Comparison of ENCODE assay signal across 10 cellular contexts in the genomic region with DNA sequence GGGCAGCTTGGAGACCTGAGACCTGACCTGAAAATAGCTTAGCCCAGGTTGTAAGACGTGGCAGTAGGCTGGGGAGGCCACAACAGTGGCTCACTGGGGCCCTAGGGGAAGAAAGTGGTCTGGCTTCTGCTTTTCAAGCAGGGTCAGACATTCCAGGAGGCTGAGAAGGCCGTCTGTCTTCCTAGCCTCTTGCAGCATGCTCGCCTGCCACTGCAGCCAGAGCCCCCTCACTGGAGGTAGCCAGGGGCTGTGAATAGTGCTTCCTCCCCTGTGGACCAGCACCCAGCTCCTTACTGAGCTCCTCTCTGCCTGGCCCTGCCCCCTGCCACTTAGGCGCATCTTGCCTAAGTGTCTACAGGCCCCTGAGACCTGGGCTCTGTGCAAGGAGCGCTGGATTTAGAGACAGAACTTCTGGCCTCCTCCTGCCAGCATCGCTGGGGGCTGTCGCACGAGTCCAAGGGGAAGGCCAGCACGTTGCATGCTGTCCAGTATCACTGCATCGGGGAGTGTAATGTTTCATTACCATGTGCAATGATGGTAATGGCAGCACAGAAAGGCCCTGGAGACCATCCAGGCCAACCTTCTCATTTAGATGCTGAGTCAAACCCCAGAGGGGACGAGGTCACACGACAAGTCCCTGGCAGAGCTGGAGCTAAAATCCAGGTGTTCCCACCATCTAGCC. TPM values are rescaled to one million over a fixed set of nuclear protein-coding genes. Genes with fewer than 3 reads are reported as not detected.
DNase-seq lines count a peak whose midpoint lies in the region; ATAC-seq and TF ChIP-seq lines count a peak whose summit lies in the region.
"Had no signal": no experiment of that assay in that cellular context is flagged by ENCODE, and none has a peak within 500 bp of the region (broad histone marks: within the 10 kb centered on the region; RNA-seq: fewer than 3 reads in every experiment).

No MANE protein-coding gene starts in this region.

- H3K4me1 ChIP-seq in duodenal mucosa (ENCODE audit: control insufficient read depth in 1 of 2, insufficient read depth in 2 of 2, low read length in 2 of 2) (peaks cover 89 to 93% of the 10 kb centered on the region in 2 donors), neuronal stem cell (ENCODE audit: control insufficient read depth in 2 of 2, insufficient read depth in 1 of 2, low read depth in 1 of 2, low read length in 2 of 2) (peaks cover 32 to 40% of the 10 kb centered on the region in 2 donors)

- no peak overlapping the region for H3K4ac ChIP-seq in neuronal stem cell (ENCODE audit: low read length)

- peaks cover 4% of the 10 kb centered on the region; the same call in 1 of the 2 replicates for H3K9me3 Mint-ChIP-seq in WTC11

- no peak overlapping the region; the same call in 1 of the 2 replicates for H3K27ac Mint-ChIP-seq in WTC11
- H3K27ac Mint-ChIP-seq: activated CD8-positive, alpha-beta memory T cell treated with anti-CD3 and anti-CD28 coated beads, Interleukin-2, amount 10 ng/mL, durations not matched to agents 7 days and 5 days had no signal

- POLR2A ChIA-PET in WTC11 (lab: Charles Lee), result no interaction called here

- H3K4me3 ChIP-seq in duodenal mucosa (ENCODE audit: low read depth in 1 of 2, low read length in 2 of 2), result no peak overlapping the region
- H3K4me3 ChIP-seq in neuronal stem cell (ENCODE audit: low read length in 2 of 2), result no peak overlapping the region

- peak overlapping the region; percentile 14 for H3K14ac ChIP-seq in neuronal stem cell (ENCODE audit: low read length)

- H3K9me3 ChIP-seq in duodenal mucosa (ENCODE audit: control insufficient read depth in 1 of 2, low read length in 2 of 2) (no peaks in the 10 kb centered on the region), neuronal stem cell (replicated peaks in 1 of 2; ENCODE audit: control insufficient read depth in 2 of 2, insufficient read depth in 1 of 2, low read depth in 1 of 2, low read length in 2 of 2) (no peaks in the 10 kb centered on the region)

- H3K4me2 ChIP-seq in neuronal stem cell (ENCODE audit: insufficient read depth, low read length, poor library complexity, severe bottlenecking), result no peak overlapping the region

- no peak overlapping the region for H2BK12ac ChIP-seq in neuronal stem cell (ENCODE audit: low read length)

- H3K79me1 ChIP-seq in neuronal stem cell (ENCODE audit: low read depth, low read length), result peaks cover 37% of the 10 kb centered on the region

- H3K23ac ChIP-seq in neuronal stem cell (ENCODE audit: low read depth, low read length, poor library complexity), result peak overlapping the region; percentile 56

- H3K27ac ChIP-seq in duodenal mucosa (ENCODE audit: low read depth, low read length) (peak overlapping the region; percentile 42), neuronal stem cell (replicated peaks; ENCODE audit: low read length) (no peak overlapping the region)
- H3K27ac ChIP-seq: epithelial cell of prostate had no signal

- no peak overlapping the region for H2BK5ac ChIP-seq in neuronal stem cell (ENCODE audit: low read length)

- peaks cover 62% of the 10 kb centered on the region for H3K4me1 Mint-ChIP-seq in WTC11

- no peaks in the 10 kb centered on the region for H3K27me3 Mint-ChIP-seq in WTC11 (ENCODE audit: low read depth)
- H3K27me3 Mint-ChIP-seq: activated CD8-positive, alpha-beta memory T cell treated with anti-CD3 and anti-CD28 coated beads, Interleukin-2, amount 10 ng/mL, durations not matched to agents 7 days and 5 days had no signal

- H4K8ac ChIP-seq in neuronal stem cell (ENCODE audit: low read depth, low read length), result no peak overlapping the region

- no peak overlapping the region for H4K91ac ChIP-seq in neuronal stem cell (ENCODE audit: low read depth, low read length, poor library complexity)

- CTCF ChIA-PET in WTC11 (lab: Charles Lee), result interaction anchor here (1.5 kb wide), 1 partner anchor 29 kb away, joined by 4 read pairs; no protein-coding TSS in a partner anchor

- no peak overlapping the region for H3K4me3 Mint-ChIP-seq in WTC11
- H3K4me3 Mint-ChIP-seq: activated CD8-positive, alpha-beta memory T cell treated with anti-CD3 and anti-CD28 coated beads, Interleukin-2, amount 10 ng/mL, durations not matched to agents 7 days and 5 days had no signal

- DNase-seq in AG20443 (ENCODE audit: low spot score), result peak; percentile 83
- peak; percentile 30 to 65 for DNase-seq in NOMO-1 (lab: John Stamatoyannopoulos, UW; ENCODE audit: unreplicated experiment in 2 of 2)
- DNase-seq in neuronal stem cell (ENCODE audit: low spot score), result no peak
- DNase-seq in NCI-H187 (lab: John Stamatoyannopoulos, UW), result no peak
- DNase-seq in WTC11 (ENCODE audit: low spot score), result no peak
- DNase-seq: activated CD8-positive, alpha-beta memory T cell treated with anti-CD3 and anti-CD28 coated beads, Interleukin-2, amount 10 ng/mL, durations not matched to agents 7 days and 5 days had no signal

- no peak for ATAC-seq in GM21526 (IDR thresholded peaks at IDR 0.05; ENCODE audit: low FRiP score, unreplicated experiment)
- no peak for ATAC-seq in WTC11
- no peak for ATAC-seq in HG03025 (IDR thresholded peaks at IDR 0.05; ENCODE audit: low FRiP score, unreplicated experiment)
- ATAC-seq: activated CD8-positive, alpha-beta memory T cell treated with anti-CD3 and anti-CD28 coated beads, Interleukin-2, amount 10 ng/mL, durations not matched to agents 7 days and 5 days had no signal

- H3K27me3 ChIP-seq in duodenal mucosa (ENCODE audit: control insufficient read depth in 1 of 2, insufficient read depth in 2 of 2, low read length in 2 of 2) (no peaks in the 10 kb centered on the region), neuronal stem cell (ENCODE audit: control insufficient read depth in 3 of 3, insufficient read depth in 3 of 3, low read depth in 1 of 3, low read length in 3 of 3) (no peaks in the 10 kb centered on the region)

- TF ChIP-seq CTCF in WTC11 (IDR thresholded peaks at IDR 0.05), result no peak

- WGBS in neuronal stem cell (ENCODE audit: extremely low coverage in 2 of 2, insufficient read length in 2 of 2, insufficient replicate concordance in 1 of 2), 2 donors, result no CpG with 5 or more reads among the region's 12 CpGs

- no peak overlapping the region for H2BK15ac ChIP-seq in neuronal stem cell (ENCODE audit: low read length)

- peak overlapping the region; percentile 40 for H3K18ac ChIP-seq in neuronal stem cell (ENCODE audit: low read length)

- no peak overlapping the region for H2AFZ ChIP-seq in neuronal stem cell (ENCODE audit: low read length)

- H3K9ac ChIP-seq in duodenal mucosa (ENCODE audit: low read depth in 1 of 2, low read length in 2 of 2) (no peak overlapping the region), neuronal stem cell (ENCODE audit: low read depth, low read length, poor library complexity) (no peak overlapping the region)

- H3K36me3 ChIP-seq in duodenal mucosa (ENCODE audit: control insufficient read depth in 1 of 2, insufficient read depth in 2 of 2, low read length in 2 of 2), result no peaks in the 10 kb centered on the region
- H3K36me3 ChIP-seq in neuronal stem cell (replicated peaks in 1 of 2; ENCODE audit: control insufficient read depth in 2 of 2, insufficient read depth in 2 of 2, low read length in 2 of 2), result peaks cover 2 to 21% of the 10 kb centered on the region in 2 donors

- H3K36me3 Mint-ChIP-seq in WTC11, result no peaks in the 10 kb centered on the region
- H3K36me3 Mint-ChIP-seq: activated CD8-positive, alpha-beta memory T cell treated with anti-CD3 and anti-CD28 coated beads, Interleukin-2, amount 10 ng/mL, durations not matched to agents 7 days and 5 days had no signal

- no peak overlapping the region for H2BK120ac ChIP-seq in neuronal stem cell (ENCODE audit: low read depth, low read length)

- H2AK5ac ChIP-seq in neuronal stem cell (ENCODE audit: low read depth, low read length), result no peak overlapping the region

TF ChIP-seq in WTC11, 78 proteins besides CTCF, POLR2A, EP300 and RAD21:
- TF ChIP-seq, protein P1, sequence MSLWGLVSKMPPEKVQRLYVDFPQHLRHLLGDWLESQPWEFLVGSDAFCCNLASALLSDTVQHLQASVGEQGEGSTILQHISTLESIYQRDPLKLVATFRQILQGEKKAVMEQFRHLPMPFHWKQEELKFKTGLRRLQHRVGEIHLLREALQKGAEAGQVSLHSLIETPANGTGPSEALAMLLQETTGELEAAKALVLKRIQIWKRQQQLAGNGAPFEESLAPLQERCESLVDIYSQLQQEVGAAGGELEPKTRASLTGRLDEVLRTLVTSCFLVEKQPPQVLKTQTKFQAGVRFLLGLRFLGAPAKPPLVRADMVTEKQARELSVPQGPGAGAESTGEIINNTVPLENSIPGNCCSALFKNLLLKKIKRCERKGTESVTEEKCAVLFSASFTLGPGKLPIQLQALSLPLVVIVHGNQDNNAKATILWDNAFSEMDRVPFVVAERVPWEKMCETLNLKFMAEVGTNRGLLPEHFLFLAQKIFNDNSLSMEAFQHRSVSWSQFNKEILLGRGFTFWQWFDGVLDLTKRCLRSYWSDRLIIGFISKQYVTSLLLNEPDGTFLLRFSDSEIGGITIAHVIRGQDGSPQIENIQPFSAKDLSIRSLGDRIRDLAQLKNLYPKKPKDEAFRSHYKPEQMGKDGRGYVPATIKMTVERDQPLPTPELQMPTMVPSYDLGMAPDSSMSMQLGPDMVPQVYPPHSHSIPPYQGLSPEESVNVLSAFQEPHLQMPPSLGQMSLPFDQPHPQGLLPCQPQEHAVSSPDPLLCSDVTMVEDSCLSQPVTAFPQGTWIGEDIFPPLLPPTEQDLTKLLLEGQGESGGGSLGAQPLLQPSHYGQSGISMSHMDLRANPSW (CRISPR knock-in tag; conservative IDR thresholded peaks at IDR 0.05; ENCODE audit: low read depth), result no peak

RNA-seq across cellular contexts. Expression of gene ZMIZ1, which starts 12.7 kb away (rescaled TPM):
- 21.6 TPM for polyA plus RNA-seq in neuronal stem cell (2013, experiment 1 of 2)
- polyA plus RNA-seq in neuronal stem cell (2013, experiment 2 of 2), result 24.3 TPM
- total RNA-seq in WTC11 (2021), result 34.3 to 44.4 TPM (median 35.2 TPM) in 3 replicates

Comparison
In these comparisons a context has a peak if more than half of its experiments do, and no peak if none do; other contexts are left out.
1. DNase-seq: peak in AG20443 (single experiment) and NOMO-1 (2 of 2); none in neuronal stem cell (single experiment), NCI-H187 (0 of 2) and WTC11 (single experiment).